Comparison of ENCODE assay signal across 9 cellular contexts in genomic region chr12:52038447-52038846, GRCh38. TPM values are rescaled to one million over a fixed set of nuclear protein-coding genes. Genes with fewer than 3 reads are reported as not detected.
A peak's percentile ranks its signal among the peaks of the same experiment; 100 is the strongest.
DNase-seq lines count a peak whose midpoint lies in the region; ATAC-seq and TF ChIP-seq lines count a peak whose summit lies in the region.
"Had no signal": no experiment of that assay in that cellular context is flagged by ENCODE, and none has a peak within 500 bp of the region (broad histone marks: within the 10 kb centered on the region; RNA-seq: fewer than 3 reads in every experiment).

No MANE protein-coding gene starts in this region.

- no peak for TF ChIP-seq POLR2A in esophagus muscularis mucosa (IDR thresholded peaks at IDR 0.05; ENCODE audit: low read depth)

- H3K9me3 ChIP-seq in Caco-2: no peaks in the 10 kb centered on the region
- H3K9me3 ChIP-seq in PC-3 (ENCODE audit: low read length): no peaks in the 10 kb centered on the region
- H3K9me3 ChIP-seq in esophagus muscularis mucosa: no peaks in the 10 kb centered on the region

- H3K4me1 ChIP-seq in Caco-2: peaks cover 26% of the 10 kb centered on the region
- H3K4me1 ChIP-seq in PC-3 (ENCODE audit: insufficient read depth, low read length): peaks cover 17% of the 10 kb centered on the region; the same call in 1 of the 2 replicates
- H3K4me1 ChIP-seq in esophagus muscularis mucosa: peaks cover 61 to 78% (median 63%) of the 10 kb centered on the region in 4 donors

- peaks cover 14% of the 10 kb centered on the region for H3K36me3 Mint-ChIP-seq in Caco-2 (ENCODE audit: insufficient read depth, unreplicated experiment)

- H3K9me3 Mint-ChIP-seq in Caco-2 (ENCODE audit: unreplicated experiment): no peaks in the 10 kb centered on the region

- H3K27ac ChIP-seq in PC-3 (ENCODE audit: low read length) (no peak overlapping the region), esophagus muscularis mucosa (replicated peaks in 1 of 4) (peak overlapping the region; percentile 94 to 100 (median 97))

- peaks cover 16% of the 10 kb centered on the region; the same call in 1 of the 2 replicates for H3K79me2 ChIP-seq in PC-3 (ENCODE audit: low read length)

- BruUV-seq in Caco-2 (replicated peaks; lab: Mats Ljungman, UMichigan): TSS peak; percentile 41
- BruUV-seq in PC-3 (replicated peaks; lab: Mats Ljungman, UMichigan): TSS peak; percentile 16

- no peaks in the 10 kb centered on the region for H3K9me2 ChIP-seq in PC-3 (replicated peaks; ENCODE audit: low read length)

- no peak overlapping the region for H3K9ac ChIP-seq in PC-3 (ENCODE audit: low read length)

- peak overlapping the region; percentile 95 for H3K4me2 ChIP-seq in PC-3 (ENCODE audit: low read length)

- no peak for ATAC-seq in PC-3
- ATAC-seq in sciatic nerve: peak; percentile 9
- ATAC-seq in activated CD4-positive, CD25-positive, alpha-beta regulatory T cell treated with anti-CD3 and anti-CD28 coated beads, Interleukin-2, amount 50 U/mL, for 24 hours: no peak

- no peak overlapping the region for H3K4me3 ChIP-seq in Caco-2 (ENCODE audit: low read depth, low read length)
- H3K4me3 ChIP-seq in PC-3 (ENCODE audit: low read length): peak overlapping the region; percentile 91; the same call in 1 of the 2 replicates
- peak overlapping the region; percentile 68 to 98 (median 75) for H3K4me3 ChIP-seq in esophagus muscularis mucosa

- TF ChIP-seq CTCF in Caco-2 (IDR thresholded peaks at IDR 0.05; ENCODE audit: insufficient read depth in 1 of 2, low read depth in 1 of 2, low read length in 1 of 2, severe bottlenecking in 1 of 2, unreplicated experiment in 1 of 2): no peak
- TF ChIP-seq CTCF in PC-3 (conservative IDR thresholded peaks at IDR 0.05; ENCODE audit: low read depth, low read length): no peak
- TF ChIP-seq CTCF in esophagus muscularis mucosa (IDR thresholded peaks at IDR 0.05): no peak

- WGBS in esophagus muscularis mucosa: 52% methylated on average over 6 of the region's 6 CpGs

- peaks cover 22% of the 10 kb centered on the region for H3K4me1 Mint-ChIP-seq in Caco-2 (ENCODE audit: low read depth, unreplicated experiment)

- CTCF ChIA-PET in Caco-2 (lab: Charles Lee): interaction anchor here (1.1 to 5.6 kb wide), 2 partner anchors 13 to 29 kb away, joined by 3 to 47 read pairs; no protein-coding TSS in a partner anchor
- CTCF ChIA-PET in PC-3 (lab: Charles Lee): no interaction called here

- POLR2A ChIA-PET in Caco-2 (lab: Charles Lee): interaction anchor here (1.8 kb wide), 1 partner anchor 12 kb away, joined by 14 read pairs; the partner anchor contains the start of gene NR4A1
- POLR2A ChIA-PET in PC-3 (lab: Charles Lee; ENCODE audit: unreplicated experiment): no interaction called here

- no peaks in the 10 kb centered on the region for H3K27me3 Mint-ChIP-seq in Caco-2 (ENCODE audit: insufficient read depth, unreplicated experiment)

- no peaks in the 10 kb centered on the region for H3F3A ChIP-seq in PC-3 (ENCODE audit: low read length, unreplicated experiment)

- peak overlapping the region; percentile 94 for H3K4me3 Mint-ChIP-seq in Caco-2 (ENCODE audit: unreplicated experiment)

- intact Hi-C loops in Caco-2 (cut with micrococcal nuclease; ENCODE audit: unreplicated experiment): no loop called here
- intact Hi-C loops in PC-3 (cut with micrococcal nuclease): no loop called here
- intact Hi-C loops in esophagus muscularis mucosa (cut with DNase I): no loop called here
- intact Hi-C loops in sciatic nerve (cut with DNase I): no loop called here

- H3K36me3 ChIP-seq in Caco-2 (ENCODE audit: control insufficient read depth, insufficient read depth, low read length) (no peaks in the 10 kb centered on the region), PC-3 (ENCODE audit: low read depth, low read length) (no peaks in the 10 kb centered on the region), esophagus muscularis mucosa (peaks cover 0 to 10% (median 0%) of the 10 kb centered on the region in 4 donors)

- DNase-seq in Caco-2 (no peak), PC-3 (no peak), esophagus muscularis mucosa (ENCODE audit: extremely low spot score) (no peak), sciatic nerve (ENCODE audit: low spot score) (no peak), SKM-1 treated with dmso at 0.1 percent for 144 hours (lab: John Stamatoyannopoulos, UW; ENCODE audit: unreplicated experiment) (no peak), GOT3 (lab: John Stamatoyannopoulos, UW) (no peak), NCI-H2196 (lab: John Stamatoyannopoulos, UW; ENCODE audit: unreplicated experiment) (no peak)
- DNase-seq: NCI-H774 had no signal

- H2AFZ ChIP-seq in PC-3 (ENCODE audit: low read length): no peak overlapping the region

- no peaks in the 10 kb centered on the region for H3K27me3 ChIP-seq in Caco-2 (replicated peaks; ENCODE audit: control insufficient read depth, insufficient read depth, low read length)
- no peaks in the 10 kb centered on the region for H3K27me3 ChIP-seq in PC-3 (ENCODE audit: low read length)
- no peaks in the 10 kb centered on the region for H3K27me3 ChIP-seq in esophagus muscularis mucosa

- no peak for TF ChIP-seq EP300 in esophagus muscularis mucosa (IDR thresholded peaks at IDR 0.05)

- H4K20me1 ChIP-seq in PC-3 (ENCODE audit: low read length): no peaks in the 10 kb centered on the region

- peak overlapping the region; percentile 98 for H3K27ac Mint-ChIP-seq in Caco-2 (ENCODE audit: unreplicated experiment)

RNA-seq across cellular contexts. Expression of gene NR4A1, which starts 12.8 kb away (rescaled TPM):
- 37.9 and 41.8 TPM in 2 replicates for total RNA-seq in Caco-2 (2022)
- total RNA-seq in PC-3 (2014; rRNA removed): 90.7 and 110 TPM in 2 replicates
- 10 to 100 TPM; 26.2 to 88.1 (median 59.4) TPM for total RNA-seq in esophagus muscularis mucosa
- total RNA-seq in sciatic nerve: 688 TPM

RNA-seq across cellular contexts. Expression of gene ATG101, which starts 31.3 kb away (rescaled TPM):
- total RNA-seq in Caco-2 (2022) (67.2 and 78.0 TPM in 2 replicates), PC-3 (2014; rRNA removed) (110 and 167 TPM in 2 replicates), esophagus muscularis mucosa (10 to 100 TPM; 30.3 to 71.4 (median 61.2) TPM), sciatic nerve (28.2 TPM)

RNA-seq across cellular contexts. Expression of gene TAMALIN, which starts 31.7 kb away (rescaled TPM):
- 3.7 and 4.1 TPM in 2 replicates for total RNA-seq in Caco-2 (2022)
- 0.29 and 0.58 TPM in 2 replicates for total RNA-seq in PC-3 (2014; rRNA removed)
- total RNA-seq in esophagus muscularis mucosa: 10 to 100 TPM; 13.3 to 26.9 (median 18.3) TPM
- total RNA-seq in sciatic nerve: 124 TPM

RNA-seq across cellular contexts. Expression of gene SMIM41, which starts 41.1 kb away (rescaled TPM):
- total RNA-seq in Caco-2 (2022) (not detected in 2 replicates), PC-3 (2014; rRNA removed) (not detected in 2 replicates), esophagus muscularis mucosa (10 to 100 TPM in 1 of 4 donors, 1 to 10 TPM in 3; 2.1 to 26.6 (median 5.6) TPM), sciatic nerve (12.4 TPM)
